In genomic region chr12:88185988-88186387, GRCh38 we compare ENCODE assay signal across 8 cellular contexts. TPM values are rescaled to one million over a fixed set of nuclear protein-coding genes. Genes with fewer than 3 reads are reported as not detected.
DNase-seq lines count a peak whose midpoint lies in the region; ATAC-seq, FAIRE-seq and TF ChIP-seq lines count a peak whose summit lies in the region.

No MANE protein-coding gene starts in this region.

- CTCF ChIA-PET in GM12878 (lab: Yijun Ruan, JAX): no interaction called here

- TF ChIP-seq RAD21 in GM12878 (IDR thresholded peaks at IDR 0.05; ENCODE audit: insufficient read depth, low read depth, low read length): no peak

- H3K4me3 ChIP-seq in GM12878: no peak overlapping the region

- in situ Hi-C loops in ACHN (cut with HindIII; ENCODE audit: low pct_ligation_motif_present, low pct_unique_long_range_greater_than_20kb, low sequenced_read_pairs): no loop called here
- in situ Hi-C loops in GM12878 (cut with MboI): no loop called here

- no peak overlapping the region for H3K4me3 Mint-ChIP-seq in activated T-cell treated with anti-CD3 and anti-CD28 coated beads, Interleukin-2, amount 50 U/mL, for 72 hours

- H3K27ac ChIP-seq in GM12878 (ENCODE audit: control insufficient read depth, insufficient read depth): no peak overlapping the region

- ATAC-seq in GM19463 (IDR thresholded peaks at IDR 0.05; ENCODE audit: unreplicated experiment) (peak; percentile 98), HG03378 (IDR thresholded peaks at IDR 0.05; ENCODE audit: unreplicated experiment) (peak; percentile 97), GM12878 (peak; percentile 86)
- ATAC-seq in activated CD4-positive, CD25-positive, alpha-beta regulatory T cell treated with anti-CD3 and anti-CD28 coated beads, Interleukin-2, amount 50 U/mL, for 24 hours: no peak
- no peak for ATAC-seq in activated T-cell treated with anti-CD3 and anti-CD28 coated beads, Interleukin-2, amount 50 U/mL, for 72 hours (replicated peaks in 1 of 2)

- no peaks in the 10 kb centered on the region for H3K36me3 ChIP-seq in GM12878 (ENCODE audit: control insufficient read depth in 2 of 2, insufficient read depth in 2 of 2, low read length in 1 of 2)

- no peak for FAIRE-seq in GM12878 (lab: Jason Lieb, UNC)

- no peaks in the 10 kb centered on the region for H3K27me3 ChIP-seq in GM12878 (replicated peaks in 1 of 2; ENCODE audit: control insufficient read depth in 2 of 2, insufficient read depth in 2 of 2, low read length in 1 of 2)

- no peaks in the 10 kb centered on the region for H3K9me3 ChIP-seq in GM12878 (replicated peaks; ENCODE audit: control insufficient read depth, insufficient read depth, low read length)

- RAD21 ChIA-PET in GM12878 (lab: Charles Lee; ENCODE audit: unreplicated experiment): no interaction called here

- SMC1A ChIA-PET in GM12878 (lab: Charles Lee; ENCODE audit: uncharacterized antibody, unreplicated experiment): interaction anchor here (1.2 to 1.4 kb wide), 2 partner anchors 15 to 105 kb away, joined by 3 read pairs; no protein-coding TSS in a partner anchor

- no peak overlapping the region for H3K27ac Mint-ChIP-seq in activated T-cell treated with anti-CD3 and anti-CD28 coated beads, Interleukin-2, amount 50 U/mL, for 72 hours

- H3K4me1 Mint-ChIP-seq in activated T-cell treated with anti-CD3 and anti-CD28 coated beads, Interleukin-2, amount 50 U/mL, for 72 hours (ENCODE audit: low read depth): no peaks in the 10 kb centered on the region

- H3K9me3 Mint-ChIP-seq in activated T-cell treated with anti-CD3 and anti-CD28 coated beads, Interleukin-2, amount 50 U/mL, for 72 hours: no peaks in the 10 kb centered on the region

- peaks cover 5 to 8% of the 10 kb centered on the region in 2 donors for H3K36me3 Mint-ChIP-seq in activated T-cell treated with anti-CD3 and anti-CD28 coated beads, Interleukin-2, amount 50 U/mL, for 72 hours (ENCODE audit: insufficient read depth in 2 of 2)

- peak; percentile 46 for DNase-seq in ACHN
- DNase-seq in GM12878 (ENCODE audit: low read depth, low spot score): peak; percentile 3
- no peak for DNase-seq in activated naive CD4-positive, alpha-beta T cell (lab: John Stamatoyannopoulos, UW)
- DNase-seq in activated T-cell treated with anti-CD3 and anti-CD28 coated beads, Interleukin-2, amount 50 U/mL, for 72 hours: no peak
- no peak for DNase-seq in cortex of kidney (lab: John Stamatoyannopoulos, UW)

- no peak overlapping the region for H3K4me2 ChIP-seq in GM12878 (ENCODE audit: control insufficient read depth, insufficient read depth)

- no peaks in the 10 kb centered on the region for H3K27me3 Mint-ChIP-seq in activated T-cell treated with anti-CD3 and anti-CD28 coated beads, Interleukin-2, amount 50 U/mL, for 72 hours (ENCODE audit: low read depth)

- intact Hi-C loops in GM12878 (cut with micrococcal nuclease; ENCODE audit: unreplicated experiment): no loop called here

- no peak for TF ChIP-seq CTCF in GM12878 (IDR thresholded peaks at IDR 0.05 in 2 of 3, conservative IDR thresholded peaks at IDR 0.05 in 1 of 3; ENCODE audit: control insufficient read depth in 2 of 3, extremely low read depth in 1 of 3, insufficient read depth in 1 of 3, low read depth in 3 of 3, low read length in 3 of 3)

- no peak for TF ChIP-seq EP300 in GM12878 (IDR thresholded peaks at IDR 0.05; ENCODE audit: borderline replicate concordance in 1 of 2, control insufficient read depth in 1 of 2, low read depth in 2 of 2, low read length in 2 of 2)

- H3K4me1 ChIP-seq in GM12878 (ENCODE audit: control insufficient read depth, insufficient read depth, low read length): no peaks in the 10 kb centered on the region

- no peaks in the 10 kb centered on the region for H4K20me1 ChIP-seq in GM12878 (ENCODE audit: control insufficient read depth, insufficient read depth)

- H3K79me2 ChIP-seq in GM12878 (ENCODE audit: control insufficient read depth, insufficient read depth, low read length): no peaks in the 10 kb centered on the region

- POLR2A ChIA-PET in GM12878 (lab: Charles Lee): no interaction called here

- no peak for TF ChIP-seq POLR2A in GM12878 (IDR thresholded peaks at IDR 0.05; ENCODE audit: low read depth, low read length)

- H3K9ac ChIP-seq in GM12878 (ENCODE audit: control insufficient read depth, insufficient read depth, low read length): no peak overlapping the region

- BruUV-seq in GM12878 (replicated peaks; lab: Mats Ljungman, UMichigan): no TSS peak

- no peak overlapping the region for H2AFZ ChIP-seq in GM12878 (ENCODE audit: control insufficient read depth, low read depth, low read length)

TF ChIP-seq in GM12878, 131 proteins besides CTCF, POLR2A, EP300 and RAD21 (continues in another document):
- TF ChIP-seq TBL1XR1 (IDR thresholded peaks at IDR 0.05; ENCODE audit: low read depth, low read length) (no peak), FOS (IDR thresholded peaks at IDR 0.05; ENCODE audit: borderline replicate concordance, extremely low read depth, insufficient read length) (no peak), RBBP5 (conservative IDR thresholded peaks at IDR 0.05) (no peak), ZNF207 (IDR thresholded peaks at IDR 0.05; ENCODE audit: borderline replicate concordance) (no peak), NKRF (conservative IDR thresholded peaks at IDR 0.05) (no peak), GABPA (IDR thresholded peaks at IDR 0.05; ENCODE audit: low read depth) (no peak), IRF5 (IDR thresholded peaks at IDR 0.05; ENCODE audit: borderline replicate concordance) (no peak), DPF2 (IDR thresholded peaks at IDR 0.05) (no peak), RELA (IDR thresholded peaks at IDR 0.05; ENCODE audit: borderline replicate concordance, partially characterized antibody) (no peak)

RNA-seq across cellular contexts. Expression of gene TMTC3, which starts 43.9 kb away (rescaled TPM):
- total RNA-seq in GM12878 (2013; cell fraction: nucleolus; rRNA removed): 12.4 and 12.7 TPM in 2 replicates
- total RNA-seq in GM12878 (2014; rRNA removed): 3.5 and 4.7 TPM in 2 replicates
- total RNA-seq in GM12878 (2014; rRNA removed; fragmentation: Illumina TruSeq; extraction: Trizol): 5.1 and 5.6 TPM in 2 replicates
- 4.9 and 5.7 TPM in 2 replicates for total RNA-seq in GM12878 (2021)
- polyA plus RNA-seq in GM12878 (2011; ENCODE audit: low read depth): 1.7 TPM
- polyA plus RNA-seq in GM12878 (2011; rRNA removed): 5.0 and 8.1 TPM in 2 replicates
- 1.5 and 1.6 TPM in 2 replicates for polyA plus RNA-seq in GM12878 (2011; cell fraction: cytosol; rRNA removed)
- polyA plus RNA-seq in GM12878 (2011; cell fraction: nucleus; rRNA removed): 3.8 and 4.0 TPM in 2 replicates
- polyA plus RNA-seq in GM12878 (2012): 0.98 and 1.4 TPM in 2 replicates
- 2.9 and 4.0 TPM in 2 replicates for polyA plus RNA-seq in GM12878 (2014; fragmentation: Illumina TruSeq; extraction: Trizol)
- 1 to 10 TPM; 1.5 to 2.8 TPM for polyA plus RNA-seq in GM12878 (2014; fragmentation: Nextera tagmentation; extraction: Ambion mirVana)
- 1.1 and 1.4 TPM in 2 replicates for polyA plus RNA-seq in GM12878 (2014; rRNA removed)
- polyA plus RNA-seq in GM12878 (2016; fragmentation: Nextera tagmentation; extraction: Ambion mirVana): 1 to 10 TPM; 3.5 to 3.7 TPM
- 13.5 and 21.6 TPM in 2 replicates for polyA minus RNA-seq in GM12878 (2011; rRNA and poly(A)+ RNA removed)
- polyA minus RNA-seq in GM12878 (2011; cell fraction: cytosol; rRNA and poly(A)+ RNA removed): 2.3 and 4.5 TPM in 2 replicates
- polyA minus RNA-seq in GM12878 (2011; cell fraction: nucleus; rRNA and poly(A)+ RNA removed): 5.9 and 7.6 TPM in 2 replicates
- total RNA-seq in activated T-cell treated with anti-CD3 and anti-CD28 coated beads, Interleukin-2, amount 50 U/mL, for 72 hours: 1 to 10 TPM; 7.3 to 9.8 TPM

RNA-seq across cellular contexts. Expression of gene CEP290, which starts 44.1 kb away (rescaled TPM):
- 159 and 177 TPM in 2 replicates for total RNA-seq in GM12878 (2013; cell fraction: nucleolus; rRNA removed)
- total RNA-seq in GM12878 (2014; rRNA removed): 9.6 and 11.3 TPM in 2 replicates
- 15.6 and 17.0 TPM in 2 replicates for total RNA-seq in GM12878 (2014; rRNA removed; fragmentation: Illumina TruSeq; extraction: Trizol)
- 14.3 and 15.7 TPM in 2 replicates for total RNA-seq in GM12878 (2021)
- polyA plus RNA-seq in GM12878 (2011; ENCODE audit: low read depth): 3.6 TPM
- 7.2 and 18.8 TPM in 2 replicates for polyA plus RNA-seq in GM12878 (2011; rRNA removed)
- polyA plus RNA-seq in GM12878 (2011; cell fraction: cytosol; rRNA removed): 5.2 TPM in 2 replicates
- 16.6 and 31.9 TPM in 2 replicates for polyA plus RNA-seq in GM12878 (2011; cell fraction: nucleus; rRNA removed)
- polyA plus RNA-seq in GM12878 (2012): 5.0 and 7.2 TPM in 2 replicates
- polyA plus RNA-seq in GM12878 (2014; fragmentation: Illumina TruSeq; extraction: Trizol): 11.9 and 15.7 TPM in 2 replicates
- polyA plus RNA-seq in GM12878 (2014; fragmentation: Nextera tagmentation; extraction: Ambion mirVana): 1 to 10 TPM; 4.8 to 8.9 TPM
- polyA plus RNA-seq in GM12878 (2014; rRNA removed): 6.3 and 6.4 TPM in 2 replicates
- polyA plus RNA-seq in GM12878 (2016; fragmentation: Nextera tagmentation; extraction: Ambion mirVana): 10 to 100 TPM; 13.3 to 14.0 TPM
- 7.5 and 11.7 TPM in 2 replicates for polyA minus RNA-seq in GM12878 (2011; rRNA and poly(A)+ RNA removed)
- 2.8 and 5.7 TPM in 2 replicates for polyA minus RNA-seq in GM12878 (2011; cell fraction: cytosol; rRNA and poly(A)+ RNA removed)
- 24.9 and 46.5 TPM in 2 replicates for polyA minus RNA-seq in GM12878 (2011; cell fraction: nucleus; rRNA and poly(A)+ RNA removed)
- 10 to 100 TPM; 14.1 to 14.3 TPM for total RNA-seq in activated T-cell treated with anti-CD3 and anti-CD28 coated beads, Interleukin-2, amount 50 U/mL, for 72 hours

Comparison
In these comparisons a context has a peak if more than half of its experiments do, and no peak if none do; other contexts are left out.
1. DNase-seq: peak in ACHN (single experiment) and GM12878 (single experiment); none in activated naive CD4-positive, alpha-beta T cell (0 of 4), activated T-cell treated with anti-CD3 and anti-CD28 coated beads, Interleukin-2, amount 50 U/mL, for 72 hours (0 of 2) and cortex of kidney (single experiment).
2. ATAC-seq: peak in GM19463 (single experiment), HG03378 (single experiment) and GM12878 (single experiment); none in activated CD4-positive, CD25-positive, alpha-beta regulatory T cell treated with anti-CD3 and anti-CD28 coated beads, Interleukin-2, amount 50 U/mL, for 24 hours (0 of 2) and activated T-cell treated with anti-CD3 and anti-CD28 coated beads, Interleukin-2, amount 50 U/mL, for 72 hours (0 of 2).